Comparison of ENCODE assay signal across 22 cellular contexts in genomic region chr20:40810336-40810735, GRCh38.
"Had no signal": no experiment of that assay in that cellular context is flagged by ENCODE, and none has a peak within 500 bp of the region (broad histone marks: within the 10 kb centered on the region; RNA-seq: fewer than 3 reads in every experiment).

No MANE protein-coding gene starts in this region.

- ATAC-seq: gastrocnemius medialis; heart right ventricle; left lobe of liver; mucosa of descending colon; naive thymus-derived CD8-positive, alpha-beta T cell; pancreas; right lobe of liver; stimulated activated memory B cell treated with anti-CD40 and anti-IgM and Interleukin-4, amounts not matched to agents 10 μg/mL and 1 μg/mL and 100 μg/mL, for 72 hours had no signal

- H3K27me3 ChIP-seq: pancreas, right lobe of liver had no signal

- H3K4me1 Mint-ChIP-seq: stimulated activated memory B cell treated with anti-CD40 and anti-IgM and Interleukin-4, amounts not matched to agents 10 μg/mL and 1 μg/mL and 100 μg/mL, for 72 hours had no signal

- H3K9me3 Mint-ChIP-seq: naive thymus-derived CD8-positive, alpha-beta T cell; stimulated activated memory B cell treated with anti-CD40 and anti-IgM and Interleukin-4, amounts not matched to agents 10 μg/mL and 1 μg/mL and 100 μg/mL, for 72 hours; stimulated activated naive CD8-positive, alpha-beta T cell treated with anti-CD3 and anti-CD28 coated beads, Interleukin-15, Interleukin-2, amounts not matched to agents 100 ng/mL and 50 ng/mL, for 24 hours had no signal

- H3K9me3 ChIP-seq: gastrocnemius medialis, heart right ventricle, mucosa of descending colon, pancreas, right lobe of liver, spleen, tibial artery had no signal

- H3K27ac ChIP-seq: gastrocnemius medialis, heart right ventricle, pancreas, right lobe of liver, spleen, tibial artery had no signal

- H3K4me1 ChIP-seq: gastrocnemius medialis, heart right ventricle, pancreas, right lobe of liver, spleen, tibial artery had no signal

- DNase-seq: cerebellar nuclear complex; dermis blood vessel endothelial cell; effector CD4-positive, alpha-beta T cell; gastrocnemius medialis; heart right ventricle; hypothalamus; mammary epithelial cell; mucosa of descending colon; naive thymus-derived CD8-positive, alpha-beta T cell; nucleus accumbens; pancreas; right lobe of liver; spleen; stimulated activated CD4-positive, alpha-beta T cell treated with anti-CD3 and anti-CD28 coated beads, Interleukin-15, amount 100 ng/mL, for 24 hours; stimulated activated CD4-positive, alpha-beta T cell treated with anti-CD3 and anti-CD28 coated beads, Interleukin-1b, Interleukin-23, amount 100 ng/mL, for 48 hours; stimulated activated CD4-positive, alpha-beta T cell treated with anti-CD3 and anti-CD28 coated beads, Interleukin-4, amount 100 ng/mL, for 24 hours; tibial artery had no signal

- H3K4me3 Mint-ChIP-seq: naive thymus-derived CD8-positive, alpha-beta T cell; stimulated activated memory B cell treated with anti-CD40 and anti-IgM and Interleukin-4, amounts not matched to agents 10 μg/mL and 1 μg/mL and 100 μg/mL, for 72 hours; stimulated activated naive CD8-positive, alpha-beta T cell treated with anti-CD3 and anti-CD28 coated beads, Interleukin-15, Interleukin-2, amounts not matched to agents 100 ng/mL and 50 ng/mL, for 24 hours had no signal

- H3K36me3 Mint-ChIP-seq: naive thymus-derived CD8-positive, alpha-beta T cell; stimulated activated memory B cell treated with anti-CD40 and anti-IgM and Interleukin-4, amounts not matched to agents 10 μg/mL and 1 μg/mL and 100 μg/mL, for 72 hours had no signal

- H3K27ac Mint-ChIP-seq: naive thymus-derived CD8-positive, alpha-beta T cell; stimulated activated memory B cell treated with anti-CD40 and anti-IgM and Interleukin-4, amounts not matched to agents 10 μg/mL and 1 μg/mL and 100 μg/mL, for 72 hours; stimulated activated naive CD8-positive, alpha-beta T cell treated with anti-CD3 and anti-CD28 coated beads, Interleukin-15, Interleukin-2, amounts not matched to agents 100 ng/mL and 50 ng/mL, for 24 hours had no signal

- FAIRE-seq: colon, islet of Langerhans, pancreas had no signal
